ENCODE assay signal across 24 cellular contexts in genomic region chr10:132858121-132859081, GRCh38.
A peak's percentile ranks its signal among the peaks of the same experiment; 100 is the strongest.
DNase-seq lines count a peak whose midpoint lies in the region; ATAC-seq and TF ChIP-seq lines count a peak whose summit lies in the region.
"Had no signal": no experiment of that assay in that cellular context is flagged by ENCODE, and none has a peak within 500 bp of the region (broad histone marks: within the 10 kb centered on the region; RNA-seq: fewer than 3 reads in every experiment).

No MANE protein-coding gene starts in this region.

- WGBS in heart left ventricle, 4 donors, result 88 to 93% (median 90%) methylated on average over 35 to 45 of the region's 45 CpGs
- no CpG with 5 or more reads among the region's 45 CpGs for WGBS in neuronal stem cell (ENCODE audit: extremely low coverage in 2 of 2, insufficient read length in 2 of 2, insufficient replicate concordance in 1 of 2), 2 donors

- H3K4me3 ChIP-seq in GM23338, result no peak overlapping the region
- H3K4me3 ChIP-seq in heart left ventricle, result no peak overlapping the region
- peak overlapping the region in 1 of 2 donors; percentile 65 for H3K4me3 ChIP-seq in neuronal stem cell (ENCODE audit: low read length in 2 of 2)
- H3K4me3 ChIP-seq: hepatocyte had no signal

- peak overlapping the region; percentile 31 for H3K14ac ChIP-seq in neuronal stem cell (ENCODE audit: low read length)

- no peaks in the 10 kb centered on the region for H3K27me3 Mint-ChIP-seq in GM23338 (ENCODE audit: insufficient read depth, low read depth, poor library complexity)

- peak overlapping the region; percentile 89 for H3K23ac ChIP-seq in neuronal stem cell (ENCODE audit: low read depth, low read length, poor library complexity)

- intact Hi-C loops in heart left ventricle (cut with DNase I), result no loop called here

- no peaks in the 10 kb centered on the region for H3K9me2 ChIP-seq in GM23338 (ENCODE audit: insufficient read depth)

- H3K4me1 Mint-ChIP-seq in GM23338, result peaks cover 15% of the 10 kb centered on the region

- peak overlapping the region; percentile 75 for H2BK5ac ChIP-seq in neuronal stem cell (ENCODE audit: low read length)

- H3K27ac ChIP-seq in GM23338 (ENCODE audit: low read depth) (no peak overlapping the region), heart left ventricle (no peak overlapping the region), neuronal stem cell (replicated peaks; ENCODE audit: low read length) (no peak overlapping the region)
- H3K27ac ChIP-seq: epithelial cell of prostate, hepatocyte had no signal

- no peak overlapping the region for H4K8ac ChIP-seq in neuronal stem cell (ENCODE audit: low read depth, low read length)

- no peak overlapping the region for H2AFZ ChIP-seq in GM23338
- no peak overlapping the region for H2AFZ ChIP-seq in neuronal stem cell (ENCODE audit: low read length)
- H2AFZ ChIP-seq: hepatocyte had no signal

- H2BK12ac ChIP-seq in neuronal stem cell (ENCODE audit: low read length), result peak overlapping the region; percentile 82

- no peaks in the 10 kb centered on the region for H3K9me3 Mint-ChIP-seq in GM23338

- peak overlapping the region; percentile 81 for H3K9ac ChIP-seq in neuronal stem cell (ENCODE audit: low read depth, low read length, poor library complexity)

- DNase-seq in D341Med (ENCODE audit: low spot score) (peak; percentile 14), GM23338 (ENCODE audit: low spot score) (peak; percentile 24), heart left ventricle (peak in 3 of 5 donors; percentile 12 to 42 (median 17)), neuronal stem cell (ENCODE audit: low spot score) (no peak), hippocampal formation (lab: John Stamatoyannopoulos, UW) (no peak), kidney tubule cell (ENCODE audit: low spot score) (no peak), NCI-H345 treated with DMSO at 0.1 percent for 48 hours (lab: John Stamatoyannopoulos, UW; ENCODE audit: unreplicated experiment) (no peak)
- DNase-seq: central memory CD4-positive, alpha-beta T cell; DMS79; NCI-H1105 treated with DMSO at 0.1 percent for 48 hours; NCI-H2081 treated with DMSO at 0.1 percent for 48 hours; NCI-H510A treated with DMSO at 0.1 percent for 48 hours; small intestine; stimulated activated CD4-positive, alpha-beta T cell treated with anti-CD3 and anti-CD28 coated beads, Interleukin-2, amount 100 ng/mL, for 48 hours; T1000; trophoblast cell had no signal

- H3K4me3 Mint-ChIP-seq in GM23338, result no peak overlapping the region
- H3K4me3 Mint-ChIP-seq: mesothelial cell of epicardium; nephron; stimulated activated naive CD8-positive, alpha-beta T cell treated with anti-CD3 and anti-CD28 coated beads, Interleukin-15, Interleukin-2, amounts not matched to agents 100 ng/mL and 50 ng/mL, for 24 hours had no signal

- peaks cover 0 to 21% (median 2%) of the 10 kb centered on the region in 12 donors for H3K9me3 ChIP-seq in heart left ventricle
- peaks cover 0 to 2% of the 10 kb centered on the region in 2 donors for H3K9me3 ChIP-seq in neuronal stem cell (replicated peaks in 1 of 2; ENCODE audit: control insufficient read depth in 2 of 2, insufficient read depth in 1 of 2, low read depth in 1 of 2, low read length in 2 of 2)

- peak overlapping the region; percentile 31 for H2BK120ac ChIP-seq in neuronal stem cell (ENCODE audit: low read depth, low read length)

- H3K4ac ChIP-seq in neuronal stem cell (ENCODE audit: low read length), result peak overlapping the region; percentile 53

- H3K27ac Mint-ChIP-seq in GM23338, result no peak overlapping the region
- H3K27ac Mint-ChIP-seq: mesothelial cell of epicardium; nephron; progenitor cell of endocrine pancreas; stimulated activated naive CD8-positive, alpha-beta T cell treated with anti-CD3 and anti-CD28 coated beads, Interleukin-15, Interleukin-2, amounts not matched to agents 100 ng/mL and 50 ng/mL, for 24 hours had no signal

- H3K79me2 ChIP-seq in GM23338 (replicated peaks; ENCODE audit: insufficient read depth), result no peaks in the 10 kb centered on the region
- H3K79me2 ChIP-seq: hepatocyte had no signal

- no peaks in the 10 kb centered on the region for H3F3A ChIP-seq in GM23338 (replicated peaks; ENCODE audit: low read depth)

- H3K36me3 ChIP-seq in GM23338 (ENCODE audit: insufficient read depth) (no peaks in the 10 kb centered on the region), heart left ventricle (no peaks in the 10 kb centered on the region), neuronal stem cell (replicated peaks in 1 of 2; ENCODE audit: control insufficient read depth in 2 of 2, insufficient read depth in 2 of 2, low read length in 2 of 2) (no peaks in the 10 kb centered on the region)

- H2BK15ac ChIP-seq in neuronal stem cell (ENCODE audit: low read length), result peak overlapping the region; percentile 37

- peaks cover 3% of the 10 kb centered on the region; the same call in 1 of the 3 replicates for H3K36me3 Mint-ChIP-seq in GM23338 (ENCODE audit: low read depth)
- H3K36me3 Mint-ChIP-seq: mesothelial cell of epicardium had no signal

- H3K4me2 ChIP-seq in GM23338 (no peak overlapping the region), neuronal stem cell (ENCODE audit: insufficient read depth, low read length, poor library complexity, severe bottlenecking) (no peak overlapping the region)
- H3K4me2 ChIP-seq: hepatocyte had no signal

- TF ChIP-seq POLR2A in heart left ventricle (IDR thresholded peaks at IDR 0.05), result no peak

- no peaks in the 10 kb centered on the region for H3K4me1 ChIP-seq in GM23338 (ENCODE audit: insufficient read depth)
- no peaks in the 10 kb centered on the region for H3K4me1 ChIP-seq in heart left ventricle
- peaks cover 10 to 12% of the 10 kb centered on the region in 2 donors for H3K4me1 ChIP-seq in neuronal stem cell (ENCODE audit: control insufficient read depth in 2 of 2, insufficient read depth in 1 of 2, low read depth in 1 of 2, low read length in 2 of 2)

- ATAC-seq in GM23338, result peak; percentile 56
- no peak for ATAC-seq in heart left ventricle
- ATAC-seq in GM21619 (IDR thresholded peaks at IDR 0.05; ENCODE audit: unreplicated experiment), result no peak
- ATAC-seq: activated CD4-positive, CD25-positive, alpha-beta regulatory T cell treated with anti-CD3 and anti-CD28 coated beads, Interleukin-2, amount 50 U/mL, for 24 hours had no signal

- H3K18ac ChIP-seq in neuronal stem cell (ENCODE audit: low read length), result peak overlapping the region; percentile 65

- H4K91ac ChIP-seq in neuronal stem cell (ENCODE audit: low read depth, low read length, poor library complexity), result peak overlapping the region; percentile 64

- peak overlapping the region; percentile 75 for H2AK5ac ChIP-seq in neuronal stem cell (ENCODE audit: low read depth, low read length)

- H4K20me1 ChIP-seq in GM23338 (replicated peaks; ENCODE audit: insufficient read depth), result no peaks in the 10 kb centered on the region

- H3K27me3 ChIP-seq in GM23338 (ENCODE audit: insufficient read depth) (no peaks in the 10 kb centered on the region), heart left ventricle (peaks cover 0 to 38% (median 6%) of the 10 kb centered on the region in 9 donors), neuronal stem cell (ENCODE audit: control insufficient read depth in 3 of 3, insufficient read depth in 3 of 3, low read depth in 1 of 3, low read length in 3 of 3) (peaks cover 0 to 19% (median 0%) of the 10 kb centered on the region in 3 experiments)
- H3K27me3 ChIP-seq: hepatocyte had no signal

- TF ChIP-seq CTCF in GM23338 (conservative IDR thresholded peaks at IDR 0.05; ENCODE audit: low read depth in 2 of 2) (no peak), heart left ventricle (IDR thresholded peaks at IDR 0.05) (no peak)

- H3K79me1 ChIP-seq in neuronal stem cell (ENCODE audit: low read depth, low read length), result no peaks in the 10 kb centered on the region

Comparison
In these comparisons a context has a peak if more than half of its experiments do, and no peak if none do; other contexts are left out.
1. DNase-seq: peak in D341Med (single experiment), GM23338 (single experiment) and heart left ventricle (3 of 5); none in neuronal stem cell (single experiment), hippocampal formation (0 of 2), kidney tubule cell (single experiment) and NCI-H345 treated with DMSO at 0.1 percent for 48 hours (single experiment).